Comparison of ENCODE assay signal across 9 cellular contexts in the genomic region with DNA sequence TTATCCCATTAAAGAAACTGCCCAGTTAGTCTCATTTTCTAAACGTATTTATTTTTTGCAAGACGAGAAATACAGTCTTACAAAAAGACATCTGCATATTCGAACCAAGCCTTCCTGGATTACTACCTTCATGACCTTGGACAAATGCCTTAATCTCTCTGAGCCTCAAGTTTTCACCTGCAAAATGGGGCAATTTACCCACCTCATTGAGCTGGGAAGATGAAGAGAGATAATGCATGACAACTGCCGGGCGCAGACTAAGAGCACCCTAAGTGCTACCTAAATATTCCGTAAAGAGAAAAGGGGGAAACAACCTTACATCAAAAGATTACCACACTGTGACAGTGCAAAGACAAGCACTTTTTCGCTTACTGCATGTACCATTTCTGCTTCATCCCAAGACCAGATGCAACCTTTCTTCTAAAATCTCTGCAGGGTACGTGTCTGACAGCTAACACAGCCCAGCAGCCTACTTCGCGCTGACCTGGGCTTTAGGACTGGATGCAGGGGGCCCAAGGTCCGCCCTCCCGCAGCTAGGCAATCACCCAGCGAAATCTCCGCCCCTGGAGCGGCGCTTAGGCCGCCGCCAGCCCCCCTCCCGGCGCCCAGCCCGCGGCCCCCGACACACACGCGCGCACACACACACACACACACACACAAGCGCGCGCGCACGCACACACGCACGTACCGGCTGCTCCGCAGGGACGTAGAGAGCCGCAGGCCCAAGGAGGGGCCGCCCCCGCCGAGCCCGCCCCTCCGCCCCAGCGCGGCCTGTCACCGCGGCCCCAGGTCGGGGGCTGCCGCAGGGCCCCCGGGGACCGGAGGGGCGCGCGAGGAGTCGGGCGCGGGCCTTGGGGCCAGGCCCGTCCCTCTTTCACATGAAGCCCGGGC. TPM values are rescaled to one million over a fixed set of nuclear protein-coding genes. Genes with fewer than 3 reads are reported as not detected.
A peak's percentile ranks its signal among the peaks of the same experiment; 100 is the strongest.
DNase-seq lines count a peak whose midpoint lies in the region; ATAC-seq and TF ChIP-seq lines count a peak whose summit lies in the region.
"Had no signal": no experiment of that assay in that cellular context is flagged by ENCODE, and none has a peak within 500 bp of the region (broad histone marks: within the 10 kb centered on the region; RNA-seq: fewer than 3 reads in every experiment).

No MANE protein-coding gene starts in this region.

- H3K79me2 ChIP-seq in PC-9 (ENCODE audit: low read depth) = peaks cover 50% of the 10 kb centered on the region

- H4K20me1 ChIP-seq in PC-9 (ENCODE audit: insufficient read depth) = peaks cover 31% of the 10 kb centered on the region

- H3K4me1 ChIP-seq in PC-9 (replicated peaks; ENCODE audit: insufficient read depth) = peaks cover 47% of the 10 kb centered on the region

- H3K4me1 Mint-ChIP-seq in activated T-cell treated with anti-CD3 and anti-CD28 coated beads, Interleukin-2, amount 50 U/mL, for 72 hours (ENCODE audit: low read depth) = peaks cover 72% of the 10 kb centered on the region
- peaks cover 60 to 80% (median 79%) of the 10 kb centered on the region in 3 donors for H3K4me1 Mint-ChIP-seq in naive B cell
- peaks cover 71% of the 10 kb centered on the region for H3K4me1 Mint-ChIP-seq in stimulated activated effector memory CD8-positive, alpha-beta T cell treated with anti-CD3 and anti-CD28 coated beads, Interleukin-12 subunit alpha, Interleukin-12 subunit beta, amount 100 ng/mL, for 72 hours

- no peaks in the 10 kb centered on the region for H3K27me3 Mint-ChIP-seq in activated T-cell treated with anti-CD3 and anti-CD28 coated beads, Interleukin-2, amount 50 U/mL, for 72 hours (ENCODE audit: low read depth)
- H3K27me3 Mint-ChIP-seq in naive B cell = no peaks in the 10 kb centered on the region

- H3K4me3 Mint-ChIP-seq in activated T-cell treated with anti-CD3 and anti-CD28 coated beads, Interleukin-2, amount 50 U/mL, for 72 hours = peak overlapping the region; percentile 91 to 99
- H3K4me3 Mint-ChIP-seq in naive B cell = peak overlapping the region; percentile 85 to 95 (median 92)
- peak overlapping the region; percentile 80 for H3K4me3 Mint-ChIP-seq in stimulated activated effector memory CD8-positive, alpha-beta T cell treated with anti-CD3 and anti-CD28 coated beads, Interleukin-12 subunit alpha, Interleukin-12 subunit beta, amount 100 ng/mL, for 72 hours

- peak overlapping the region; percentile 81 for H3K27ac ChIP-seq in PC-9

- CTCF ChIA-PET in PC-9 (lab: Charles Lee) = interaction anchor here (0.6 to 1.1 kb wide), 2 partner anchors 27 to 28 kb away, joined by 3 read pairs; no protein-coding TSS in a partner anchor

- H3K9me3 ChIP-seq in PC-9 (ENCODE audit: insufficient read depth, low read depth) = no peaks in the 10 kb centered on the region

- intact Hi-C loops in PC-9 (cut with micrococcal nuclease; ENCODE audit: unreplicated experiment) = loop anchor here (2.0 kb wide), 1 partner anchor 22 kb away; no protein-coding TSS in a partner anchor

- H3K36me3 Mint-ChIP-seq in activated T-cell treated with anti-CD3 and anti-CD28 coated beads, Interleukin-2, amount 50 U/mL, for 72 hours (ENCODE audit: insufficient read depth in 2 of 2) = peaks cover 3 to 4% of the 10 kb centered on the region in 2 donors
- H3K36me3 Mint-ChIP-seq in naive B cell = no peaks in the 10 kb centered on the region
- H3K36me3 Mint-ChIP-seq in stimulated activated effector memory CD8-positive, alpha-beta T cell treated with anti-CD3 and anti-CD28 coated beads, Interleukin-12 subunit alpha, Interleukin-12 subunit beta, amount 100 ng/mL, for 72 hours = peaks cover 39% of the 10 kb centered on the region

- H2AFZ ChIP-seq in PC-9 = peak overlapping the region; percentile 99

- ATAC-seq in GM21576 (IDR thresholded peaks at IDR 0.05; ENCODE audit: unreplicated experiment) (peak; percentile 63), naive B cell (ENCODE audit: low read depth in 2 of 2) (peak; percentile 67 to 71)
- peak; percentile 75 to 76 for ATAC-seq in activated T-cell treated with anti-CD3 and anti-CD28 coated beads, Interleukin-2, amount 50 U/mL, for 72 hours (replicated peaks in 1 of 2)
- peak; percentile 83 for ATAC-seq in stimulated activated effector memory CD8-positive, alpha-beta T cell treated with anti-CD3 and anti-CD28 coated beads, Interleukin-12 subunit alpha, Interleukin-12 subunit beta, amount 100 ng/mL, for 72 hours

- H3K27ac Mint-ChIP-seq in activated T-cell treated with anti-CD3 and anti-CD28 coated beads, Interleukin-2, amount 50 U/mL, for 72 hours = peak overlapping the region; percentile 68
- peak overlapping the region; percentile 96 to 99 (median 98) for H3K27ac Mint-ChIP-seq in naive B cell
- H3K27ac Mint-ChIP-seq in stimulated activated effector memory CD8-positive, alpha-beta T cell treated with anti-CD3 and anti-CD28 coated beads, Interleukin-12 subunit alpha, Interleukin-12 subunit beta, amount 100 ng/mL, for 72 hours = peak overlapping the region; percentile 99

- peaks cover 28% of the 10 kb centered on the region for H3F3A ChIP-seq in PC-9 (ENCODE audit: insufficient read depth, low read depth)

- BruUV-seq in PC-9 (replicated peaks; lab: Mats Ljungman, UMichigan) = TSS peak; percentile 51

- POLR2A ChIA-PET in PC-9 (lab: Charles Lee; ENCODE audit: unreplicated experiment) = interaction anchor here (0.6 kb wide), 4 partner anchors 11 to 204 kb away, joined by 3 to 14 read pairs (median 8); no protein-coding TSS in a partner anchor

- no peak for TF ChIP-seq CTCF in PC-9 (conservative IDR thresholded peaks at IDR 0.05)

- H3K27me3 ChIP-seq in PC-9 (ENCODE audit: insufficient read depth, low read depth) = no peaks in the 10 kb centered on the region

- H3K4me3 ChIP-seq in Jurkat, Clone E6-1 (ENCODE audit: low read length) = peak overlapping the region; percentile 86
- H3K4me3 ChIP-seq in PC-9 = peak overlapping the region; percentile 66

- H3K9me2 ChIP-seq in PC-9 (ENCODE audit: insufficient read depth) = no peaks in the 10 kb centered on the region

- H3K4me2 ChIP-seq in PC-9 = peak overlapping the region; percentile 94

- peak; percentile 91 for DNase-seq in D341Med (ENCODE audit: low spot score)
- DNase-seq in Jurkat, Clone E6-1 (ENCODE audit: low read depth, low spot score) = peak; percentile 77
- peak; percentile 74 to 76 for DNase-seq in PC-9
- peak; percentile 83 to 85 for DNase-seq in activated T-cell treated with anti-CD3 and anti-CD28 coated beads, Interleukin-2, amount 50 U/mL, for 72 hours
- peak; percentile 95 for DNase-seq in fibroblast of gingiva (ENCODE audit: low read depth)
- peak; percentile 87 for DNase-seq in naive B cell
- DNase-seq in stimulated activated effector memory CD8-positive, alpha-beta T cell treated with anti-CD3 and anti-CD28 coated beads, Interleukin-12 subunit alpha, Interleukin-12 subunit beta, amount 100 ng/mL, for 72 hours (ENCODE audit: low spot score in 2 of 2) = peak; percentile 71 to 85

- 0 out of 2 replicates have a peak, but pooled peaks cover 4% of the 10 kb centered on the region for H3K36me3 ChIP-seq in PC-9 (ENCODE audit: low read depth)

- no peaks in the 10 kb centered on the region for H3K9me3 Mint-ChIP-seq in activated T-cell treated with anti-CD3 and anti-CD28 coated beads, Interleukin-2, amount 50 U/mL, for 72 hours
- H3K9me3 Mint-ChIP-seq in naive B cell = peaks cover 0 to 5% (median 0%) of the 10 kb centered on the region in 7 donors
- H3K9me3 Mint-ChIP-seq in stimulated activated effector memory CD8-positive, alpha-beta T cell treated with anti-CD3 and anti-CD28 coated beads, Interleukin-12 subunit alpha, Interleukin-12 subunit beta, amount 100 ng/mL, for 72 hours = no peaks in the 10 kb centered on the region

RNA-seq across cellular contexts. Expression of gene MAP3K2, which starts 0.8 kb away (rescaled TPM):
- 4.1 TPM for polyA plus RNA-seq in Jurkat, Clone E6-1 (2012; ENCODE audit: insufficient read depth, insufficient read length)
- total RNA-seq in PC-9 (2021) = 75.9 and 81.2 TPM in 2 replicates
- total RNA-seq in activated T-cell treated with anti-CD3 and anti-CD28 coated beads, Interleukin-2, amount 50 U/mL, for 72 hours = 10 to 100 TPM; 48.9 to 49.1 TPM
- polyA plus RNA-seq in naive B cell (ENCODE audit: low read depth in 6 of 6) = 100 to 1,000 TPM in 1 of 6 donors, 10 to 100 TPM in 5; 67.2 to 101 (median 73.2) TPM

RNA-seq across cellular contexts. Expression of gene PROC, which starts 31.2 kb away (rescaled TPM):
- 0.92 TPM for polyA plus RNA-seq in Jurkat, Clone E6-1 (2012; ENCODE audit: insufficient read depth, insufficient read length)
- total RNA-seq in PC-9 (2021) = 5.8 and 6.1 TPM in 2 replicates
- total RNA-seq in activated T-cell treated with anti-CD3 and anti-CD28 coated beads, Interleukin-2, amount 50 U/mL, for 72 hours = under 1 TPM in 1 of 2 donors, not detected in 1; 0.42 TPM
- under 1 TPM in 1 of 6 donors, not detected in 5; 0.53 TPM for polyA plus RNA-seq in naive B cell (ENCODE audit: low read depth in 6 of 6)
- total RNA-seq: subcutaneous adipose tissue had no signal

Comparison
In these comparisons a context has a peak if more than half of its experiments do, and no peak if none do; other contexts are left out.
1. Peak in every context shown above with its lines: DNase-seq, ATAC-seq, H3K4me3 ChIP-seq and H3K27ac ChIP-seq.